29 cellular contexts compared by ENCODE assay signal in genomic region chr7:80924090-80924489, GRCh38. TPM values are rescaled to one million over a fixed set of nuclear protein-coding genes. Genes with fewer than 3 reads are reported as not detected.
DNase-seq lines count a peak whose midpoint lies in the region; ATAC-seq and TF ChIP-seq lines count a peak whose summit lies in the region.
"Had no signal": no experiment of that assay in that cellular context is flagged by ENCODE, and none has a peak within 500 bp of the region (broad histone marks: within the 10 kb centered on the region; RNA-seq: fewer than 3 reads in every experiment).

No MANE protein-coding gene starts in this region.

- H3K27me3 Mint-ChIP-seq in nephron (ENCODE audit: low read depth) = no peaks in the 10 kb centered on the region
- H3K27me3 Mint-ChIP-seq: type B pancreatic cell had no signal

- no peak for TF ChIP-seq POLR2A in HCT116 (IDR thresholded peaks at IDR 0.05; ENCODE audit: borderline replicate concordance, extremely low read depth, insufficient read depth, insufficient read length)
- TF ChIP-seq POLR2A in heart left ventricle (IDR thresholded peaks at IDR 0.05) = no peak

- no peaks in the 10 kb centered on the region for H3K9me3 ChIP-seq in HCT116 (ENCODE audit: control insufficient read depth in 1 of 2, insufficient read depth in 1 of 2, low read depth in 1 of 2, low read length in 2 of 2)
- H3K9me3 ChIP-seq in Panc1 (ENCODE audit: control insufficient read depth, insufficient read depth, low read depth, low read length) = no peaks in the 10 kb centered on the region; the same call in 1 of the 2 replicates
- H3K9me3 ChIP-seq in heart left ventricle = peaks cover 0 to 7% (median 0%) of the 10 kb centered on the region in 12 donors
- H3K9me3 ChIP-seq: BE2C, esophagus muscularis mucosa, ovary had no signal

- H2AFZ ChIP-seq in HCT116 (ENCODE audit: low read depth, low read length, poor library complexity, severe bottlenecking) = peak overlapping the region; percentile 70
- H2AFZ ChIP-seq: hepatocyte had no signal

- peak overlapping the region; percentile 89 for H3K27ac ChIP-seq in 22Rv1
- H3K27ac ChIP-seq in HCT116 (ENCODE audit: low read depth, low read length) = no peak overlapping the region
- H3K27ac ChIP-seq in Panc1 (ENCODE audit: low read length) = peak overlapping the region; percentile 100
- H3K27ac ChIP-seq in heart left ventricle = no peak overlapping the region
- H3K27ac ChIP-seq: esophagus muscularis mucosa, hepatocyte, ovary had no signal

- no peaks in the 10 kb centered on the region for H3K36me3 Mint-ChIP-seq in nephron (ENCODE audit: low read depth)
- H3K36me3 Mint-ChIP-seq: natural killer cell, type B pancreatic cell had no signal

- 59 to 72% (median 62%) methylated on average over 2 of the region's 2 CpGs for WGBS in heart left ventricle, 4 donors

- ATAC-seq in HCT116 (no peak), Panc1 (no peak), GM18511 (IDR thresholded peaks at IDR 0.05; ENCODE audit: unreplicated experiment) (no peak), heart left ventricle (no peak)
- ATAC-seq: activated naive CD8-positive, alpha-beta T cell treated with anti-CD3 and anti-CD28 coated beads, Interleukin-2, amount 50 U/mL, for 24 hours; natural killer cell had no signal

- TF ChIP-seq CTCF in 22Rv1 (IDR thresholded peaks at IDR 0.05) (no peak), HCT116 (IDR thresholded peaks at IDR 0.05 in 2 of 3, conservative IDR thresholded peaks at IDR 0.05 in 1 of 3; ENCODE audit: borderline replicate concordance in 1 of 3, insufficient read depth in 1 of 3, low read depth in 2 of 3, low read length in 2 of 3) (no peak), Panc1 (IDR thresholded peaks at IDR 0.05) (no peak), nephron (IDR thresholded peaks at IDR 0.05; ENCODE audit: unreplicated experiment in 3 of 3) (no peak), heart left ventricle (IDR thresholded peaks at IDR 0.05) (no peak)

- H3K9me3 Mint-ChIP-seq in nephron = peaks cover 4% of the 10 kb centered on the region
- H3K9me3 Mint-ChIP-seq: activated CD4-positive, alpha-beta T cell treated with anti-CD3 and anti-CD28 coated beads, Interleukin-2, amount 10 ng/mL, durations not matched to agents 24 days and 14 days; dendritic cell treated with granulocyte-macrophage colony-stimulating factor and Interleukin-4, amounts not matched to agents 40 ng/mL and 50 ng/mL, for 4 days; endodermal cell; natural killer cell; type B pancreatic cell had no signal

- H4K20me1 ChIP-seq in HCT116 (ENCODE audit: insufficient read depth) = no peaks in the 10 kb centered on the region

- DNase-seq in HCT116 (ENCODE audit: low read depth, low spot score) (no peak), Panc1 (ENCODE audit: low read depth, low spot score) (no peak), mesenteric fat pad (ENCODE audit: low spot score) (no peak), heart left ventricle (no peak), COR-L47 (lab: John Stamatoyannopoulos, UW) (no peak)
- DNase-seq: activated CD4-positive, alpha-beta T cell treated with anti-CD3 and anti-CD28 coated beads, Interleukin-2, amount 10 ng/mL, durations not matched to agents 24 days and 14 days; activated effector memory CD4-positive, alpha-beta T cell treated with anti-CD3 and anti-CD28 coated beads, Interleukin-2, amount 50 U/mL, for 16 hours; activated naive CD8-positive, alpha-beta T cell treated with anti-CD3 and anti-CD28 coated beads, Interleukin-2, amount 50 U/mL, for 24 hours; activated T-cell treated with anti-CD3 and anti-CD28 coated beads, Interleukin-2, amount 50 U/mL, for 1 hour; BE2C; central memory CD4-positive, alpha-beta T cell; endodermal cell; foreskin melanocyte; H7; MM.1S; natural killer cell; ovary; SHP77; stimulated activated CD4-positive, alpha-beta T cell treated with anti-CD3 and anti-CD28 coated beads, Interleukin-2, amount 100 ng/mL, for 24 hours; SW 1271; T-helper 9 cell had no signal

- no peaks in the 10 kb centered on the region for H3K27me3 ChIP-seq in HCT116 (ENCODE audit: insufficient read depth, low read length)
- H3K27me3 ChIP-seq in Panc1 (ENCODE audit: control insufficient read depth, insufficient read depth, low read length) = no peaks in the 10 kb centered on the region
- H3K27me3 ChIP-seq in heart left ventricle = peaks cover 0 to 4% (median 0%) of the 10 kb centered on the region in 9 donors
- H3K27me3 ChIP-seq: BE2C, esophagus muscularis mucosa, hepatocyte, ovary had no signal

- H3K36me3 ChIP-seq in HCT116 (ENCODE audit: control insufficient read depth in 1 of 2, insufficient read depth in 2 of 2, low read length in 2 of 2) = no peaks in the 10 kb centered on the region
- no peaks in the 10 kb centered on the region for H3K36me3 ChIP-seq in Panc1 (ENCODE audit: control insufficient read depth, insufficient read depth, low read length)
- H3K36me3 ChIP-seq in heart left ventricle = no peaks in the 10 kb centered on the region
- H3K36me3 ChIP-seq: BE2C, esophagus muscularis mucosa, ovary had no signal

- in situ Hi-C loops in Panc1 (cut with HindIII; ENCODE audit: low pct_unique_long_range_greater_than_20kb, low sequenced_read_pairs) = no loop called here

- H3K4me3 ChIP-seq in HCT116 (replicated peaks in 1 of 2; ENCODE audit: low read depth in 1 of 2, low read length in 2 of 2) (no peak overlapping the region), Panc1 (ENCODE audit: low read depth in 2 of 2, low read length in 2 of 2) (no peak overlapping the region), heart left ventricle (no peak overlapping the region)
- H3K4me3 ChIP-seq: esophagus muscularis mucosa, hepatocyte, ovary had no signal

- H3K79me2 ChIP-seq in HCT116 (ENCODE audit: insufficient read depth, low read length) = no peaks in the 10 kb centered on the region
- H3K79me2 ChIP-seq: hepatocyte had no signal

- peaks cover 33% of the 10 kb centered on the region for H3K4me1 Mint-ChIP-seq in nephron
- H3K4me1 Mint-ChIP-seq: activated CD4-positive, alpha-beta T cell treated with anti-CD3 and anti-CD28 coated beads, Interleukin-2, amount 10 ng/mL, durations not matched to agents 24 days and 14 days; natural killer cell had no signal

- H3K4me1 ChIP-seq in HCT116 (ENCODE audit: control insufficient read depth in 1 of 2, insufficient read depth in 2 of 2, low read length in 2 of 2) (peaks cover 19 to 27% of the 10 kb centered on the region in 2 experiments; a peak in 3 of 4 replicates), Panc1 (ENCODE audit: control insufficient read depth, insufficient read depth, low read length) (peaks cover 50% of the 10 kb centered on the region), heart left ventricle (peaks cover 0 to 8% (median 1%) of the 10 kb centered on the region in 12 donors)

- BruUV-seq in HCT116 (replicated peaks; lab: Mats Ljungman, UMichigan) (no TSS peak), Panc1 (replicated peaks; lab: Mats Ljungman, UMichigan) (no TSS peak)

- no peak for TF ChIP-seq RAD21 in HCT116 (IDR thresholded peaks at IDR 0.05; ENCODE audit: low read depth)

- intact Hi-C loops in HCT116 (cut with micrococcal nuclease) = loop anchor here (5.0 kb wide), 3 partner anchors 238 to 523 kb away; no protein-coding TSS in a partner anchor
- intact Hi-C loops in Panc1 (cut with micrococcal nuclease; ENCODE audit: unreplicated experiment) = loop anchor here (5.0 to 10.0 kb wide), 4 partner anchors 191 to 533 kb away; no protein-coding TSS in a partner anchor
- intact Hi-C loops in heart left ventricle (cut with DNase I) = loop anchor here in 6 of 10 donors (5.0 to 10.0 kb wide), 6 partner anchors 222 to 531 kb away; no protein-coding TSS in a partner anchor

- CTCF ChIA-PET in HCT116 (lab: Charles Lee) = no interaction called here
- CTCF ChIA-PET in Panc1 (lab: Charles Lee) = no interaction called here

- no peaks in the 10 kb centered on the region for H3K9me2 ChIP-seq in HCT116 (ENCODE audit: insufficient read depth)

- POLR2A ChIA-PET in HCT116 (lab: Charles Lee) = no interaction called here
- POLR2A ChIA-PET in Panc1 (lab: Charles Lee) = no interaction called here

- RAD21 ChIA-PET in HCT116 (lab: Charles Lee; ENCODE audit: low non-redundant PET in 1 of 2, low total read pairs in 2 of 2, uncharacterized antibody in 2 of 2, unreplicated experiment in 2 of 2) = no interaction called here

- H3K9ac ChIP-seq in HCT116 (ENCODE audit: low read length) = no peak overlapping the region

- H3K27ac Mint-ChIP-seq in nephron = peak overlapping the region in 2 of 3 experiments; percentile 1 to 24
- H3K27ac Mint-ChIP-seq: activated CD4-positive, alpha-beta T cell treated with anti-CD3 and anti-CD28 coated beads, Interleukin-2, amount 10 ng/mL, durations not matched to agents 24 days and 14 days; activated naive CD8-positive, alpha-beta T cell treated with anti-CD3 and anti-CD28 coated beads, Interleukin-2, amount 50 U/mL, for 24 hours; dendritic cell treated with granulocyte-macrophage colony-stimulating factor and Interleukin-4, amounts not matched to agents 40 ng/mL and 50 ng/mL, for 4 days; endodermal cell; natural killer cell; type B pancreatic cell had no signal

- no peak overlapping the region for H3K4me3 Mint-ChIP-seq in nephron
- H3K4me3 Mint-ChIP-seq: activated CD4-positive, alpha-beta T cell treated with anti-CD3 and anti-CD28 coated beads, Interleukin-2, amount 10 ng/mL, durations not matched to agents 24 days and 14 days; activated naive CD8-positive, alpha-beta T cell treated with anti-CD3 and anti-CD28 coated beads, Interleukin-2, amount 50 U/mL, for 24 hours; dendritic cell treated with granulocyte-macrophage colony-stimulating factor and Interleukin-4, amounts not matched to agents 40 ng/mL and 50 ng/mL, for 4 days; endodermal cell; natural killer cell; type B pancreatic cell had no signal

- no peak overlapping the region for H3K4me2 ChIP-seq in HCT116 (ENCODE audit: low read length)
- H3K4me2 ChIP-seq: hepatocyte had no signal

TF ChIP-seq in HCT116, 20 proteins besides CTCF, POLR2A, EP300 and RAD21 (continues in another document):
- TF ChIP-seq EGR1 (IDR thresholded peaks at IDR 0.05; ENCODE audit: low read depth) (no peak), TCF7L2 (IDR thresholded peaks at IDR 0.05; ENCODE audit: borderline replicate concordance, extremely low read depth, insufficient read depth, insufficient read length) (no peak), EZH2 (IDR thresholded peaks at IDR 0.05) (no peak), CEBPB (IDR thresholded peaks at IDR 0.05; ENCODE audit: low read depth) (no peak), POLR2AphosphoS5 (IDR thresholded peaks at IDR 0.05; ENCODE audit: low read depth, low read length) (no peak), JUND (IDR thresholded peaks at IDR 0.05) (no peak), EZH2phosphoT487 (IDR thresholded peaks at IDR 0.05; ENCODE audit: borderline replicate concordance) (no peak), ZNF274 (IDR thresholded peaks at IDR 0.05; ENCODE audit: low read depth, low read length) (no peak), SIN3A (IDR thresholded peaks at IDR 0.05; ENCODE audit: low read depth) (no peak)

RNA-seq across cellular contexts. Expression of gene SEMA3C, which starts 5.2 kb away (rescaled TPM):
- total RNA-seq in HCT116 (2021; ENCODE audit: unreplicated experiment) (25.3 TPM), Panc1 (2021; ENCODE audit: unreplicated experiment) (232 TPM), mesenteric fat pad (93.6 TPM), heart left ventricle (100 to 1,000 TPM in 1 of 9 donors, 10 to 100 TPM in 8; 40.2 to 110 (median 67.7) TPM)
- polyA plus RNA-seq in HCT116 (2012) = 6.0 and 7.4 TPM in 2 replicates
- 166 TPM for polyA plus RNA-seq in Panc1 (2012; ENCODE audit: insufficient read length)
- 10 to 100 TPM; 11.7 to 37.1 TPM for polyA plus RNA-seq in heart left ventricle
- total RNA-seq: activated CD4-positive, alpha-beta T cell treated with anti-CD3 and anti-CD28 coated beads, Interleukin-2, amount 10 ng/mL, durations not matched to agents 24 days and 14 days; activated CD8-positive, alpha-beta memory T cell treated with anti-CD3 and anti-CD28 coated beads for 36 hours had no signal

Comparison
In these comparisons a context has a peak if more than half of its experiments do, and no peak if none do; other contexts are left out.
1. H3K27ac ChIP-seq: peak in 22Rv1 (single experiment) and Panc1 (single experiment); none in HCT116 (single experiment) and heart left ventricle (0 of 12).